1 cellular context compared by ENCODE assay signal in the genomic region with DNA sequence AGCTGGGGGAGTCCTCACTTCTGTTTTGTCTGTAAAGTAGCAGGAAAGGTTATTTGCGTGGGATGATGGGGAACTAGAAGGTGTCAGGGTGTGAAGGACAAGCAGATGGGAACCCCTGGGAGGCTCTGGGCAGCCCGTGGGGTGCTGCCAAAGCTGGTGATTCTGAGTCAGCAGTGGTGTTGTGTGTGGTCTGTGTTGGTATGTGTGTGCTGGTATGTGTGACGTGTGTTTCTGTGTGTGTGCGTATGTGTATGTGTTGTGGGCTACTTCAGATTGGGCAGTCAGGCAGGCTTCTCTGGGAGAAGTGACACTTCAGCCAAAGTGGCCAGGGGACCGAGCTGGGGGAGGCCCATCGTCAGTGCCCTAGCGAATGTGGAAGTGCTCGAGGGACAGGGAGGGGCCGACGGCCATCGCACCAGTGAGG.
A peak's percentile ranks its signal among the peaks of the same experiment; 100 is the strongest.
TF ChIP-seq lines count a peak whose summit lies in the region.

No MANE protein-coding gene starts in this region.

TF ChIP-seq in GM12878, 131 proteins besides CTCF, POLR2A, EP300 and RAD21:
- TF ChIP-seq GATAD2B (conservative IDR thresholded peaks at IDR 0.05; ENCODE audit: low read depth) (peak; percentile 88; the same call in 1 of the 2 replicates), PAX5 (IDR thresholded peaks at IDR 0.05; ENCODE audit: borderline replicate concordance, low read depth, low read length) (peak; percentile 65; the same call in 1 of the 2 replicates), RBBP5 (conservative IDR thresholded peaks at IDR 0.05) (no peak), NBN (IDR thresholded peaks at IDR 0.05) (peak; percentile 99), RB1 (IDR thresholded peaks at IDR 0.05; ENCODE audit: borderline replicate concordance) (peak; percentile 36; the same call in 1 of the 2 replicates), KAT2A (conservative IDR thresholded peaks at IDR 0.05; ENCODE audit: control insufficient read depth, low read depth, low read length) (no peak), SMAD5 (IDR thresholded peaks at IDR 0.05; ENCODE audit: low read depth) (no peak), ATF7 (IDR thresholded peaks at IDR 0.05; ENCODE audit: low read depth) (peak; percentile 90), CHD2 (IDR thresholded peaks at IDR 0.05; ENCODE audit: borderline replicate concordance, low read depth, low read length) (0 out of 2 replicates have a peak, but pooled peaks have one; percentile 31), WRNIP1 (IDR thresholded peaks at IDR 0.05; ENCODE audit: borderline replicate concordance, low read depth, low read length) (no peak), HCFC1 (IDR thresholded peaks at IDR 0.05; ENCODE audit: low read length) (peak; percentile 1; the same call in 1 of the 2 replicates), ETV6 (conservative IDR thresholded peaks at IDR 0.05 in 1 of 2, IDR thresholded peaks at IDR 0.05 in 1 of 2; ENCODE audit: borderline replicate concordance in 1 of 2, low read depth in 1 of 2) (no peak), BCL11A (IDR thresholded peaks at IDR 0.05; ENCODE audit: low read depth, low read length) (peak; percentile 55; the same call in 1 of the 2 replicates), RUNX3 (IDR thresholded peaks at IDR 0.05; ENCODE audit: low read length) (0 out of 2 replicates have a peak, but pooled peaks have one; percentile 16), ZNF207 (IDR thresholded peaks at IDR 0.05; ENCODE audit: borderline replicate concordance) (0 out of 2 replicates have a peak, but pooled peaks have one; percentile 23), MTA2 (IDR thresholded peaks at IDR 0.05; ENCODE audit: low read depth) (peak; percentile 95), IKZF1 (conservative IDR thresholded peaks at IDR 0.05) (peak; percentile 97), MTA3 (IDR thresholded peaks at IDR 0.05; ENCODE audit: borderline replicate concordance, low read length) (no peak), TCF12 (IDR thresholded peaks at IDR 0.05; ENCODE audit: low read depth, low read length) (peak; percentile 51; the same call in 1 of the 2 replicates), BHLHE40 (IDR thresholded peaks at IDR 0.05; ENCODE audit: borderline replicate concordance in 1 of 2, low read depth in 2 of 2, low read length in 1 of 2) (peak; percentile 53 to 82; a peak in 3 of 4 replicates), BMI1 (IDR thresholded peaks at IDR 0.05; ENCODE audit: borderline replicate concordance) (peak; percentile 86), HDGF (IDR thresholded peaks at IDR 0.05) (peak; percentile 58; the same call in 1 of the 2 replicates), MEF2B (IDR thresholded peaks at IDR 0.05; ENCODE audit: partially characterized antibody, poor library complexity, severe bottlenecking) (peak; percentile 88), JUND (IDR thresholded peaks at IDR 0.05; ENCODE audit: low read depth, low read length) (0 out of 2 replicates have a peak, but pooled peaks have one; percentile 23), NR2F1 (conservative IDR thresholded peaks at IDR 0.05) (peak; percentile 97), KLF5 (IDR thresholded peaks at IDR 0.05; ENCODE audit: partially characterized antibody) (peak; percentile 55), YBX1 (IDR thresholded peaks at IDR 0.05) (no peak), DPF2 (IDR thresholded peaks at IDR 0.05) (peak; percentile 95), IRF4 (IDR thresholded peaks at IDR 0.05; ENCODE audit: low read depth, low read length) (peak; percentile 54; the same call in 1 of the 2 replicates), IKZF2 (IDR thresholded peaks at IDR 0.05) (peak; percentile 95)
- TF ChIP-seq, protein P1, sequence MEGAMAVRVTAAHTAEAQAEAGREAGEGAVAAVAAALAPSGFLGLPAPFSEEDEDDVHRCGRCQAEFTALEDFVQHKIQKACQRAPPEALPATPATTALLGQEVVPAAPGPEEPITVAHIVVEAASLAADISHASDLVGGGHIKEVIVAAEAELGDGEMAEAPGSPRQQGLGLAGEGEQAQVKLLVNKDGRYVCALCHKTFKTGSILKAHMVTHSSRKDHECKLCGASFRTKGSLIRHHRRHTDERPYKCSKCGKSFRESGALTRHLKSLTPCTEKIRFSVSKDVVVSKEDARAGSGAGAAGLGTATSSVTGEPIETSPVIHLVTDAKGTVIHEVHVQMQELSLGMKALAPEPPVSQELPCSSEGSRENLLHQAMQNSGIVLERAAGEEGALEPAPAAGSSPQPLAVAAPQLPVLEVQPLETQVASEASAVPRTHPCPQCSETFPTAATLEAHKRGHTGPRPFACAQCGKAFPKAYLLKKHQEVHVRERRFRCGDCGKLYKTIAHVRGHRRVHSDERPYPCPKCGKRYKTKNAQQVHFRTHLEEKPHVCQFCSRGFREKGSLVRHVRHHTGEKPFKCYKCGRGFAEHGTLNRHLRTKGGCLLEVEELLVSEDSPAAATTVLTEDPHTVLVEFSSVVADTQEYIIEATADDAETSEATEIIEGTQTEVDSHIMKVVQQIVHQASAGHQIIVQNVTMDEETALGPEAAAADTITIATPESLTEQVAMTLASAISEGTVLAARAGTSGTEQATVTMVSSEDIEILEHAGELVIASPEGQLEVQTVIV (IDR thresholded peaks at IDR 0.05; ENCODE audit: borderline replicate concordance, partially characterized antibody), result peak; percentile 24
- TF ChIP-seq, protein P2, sequence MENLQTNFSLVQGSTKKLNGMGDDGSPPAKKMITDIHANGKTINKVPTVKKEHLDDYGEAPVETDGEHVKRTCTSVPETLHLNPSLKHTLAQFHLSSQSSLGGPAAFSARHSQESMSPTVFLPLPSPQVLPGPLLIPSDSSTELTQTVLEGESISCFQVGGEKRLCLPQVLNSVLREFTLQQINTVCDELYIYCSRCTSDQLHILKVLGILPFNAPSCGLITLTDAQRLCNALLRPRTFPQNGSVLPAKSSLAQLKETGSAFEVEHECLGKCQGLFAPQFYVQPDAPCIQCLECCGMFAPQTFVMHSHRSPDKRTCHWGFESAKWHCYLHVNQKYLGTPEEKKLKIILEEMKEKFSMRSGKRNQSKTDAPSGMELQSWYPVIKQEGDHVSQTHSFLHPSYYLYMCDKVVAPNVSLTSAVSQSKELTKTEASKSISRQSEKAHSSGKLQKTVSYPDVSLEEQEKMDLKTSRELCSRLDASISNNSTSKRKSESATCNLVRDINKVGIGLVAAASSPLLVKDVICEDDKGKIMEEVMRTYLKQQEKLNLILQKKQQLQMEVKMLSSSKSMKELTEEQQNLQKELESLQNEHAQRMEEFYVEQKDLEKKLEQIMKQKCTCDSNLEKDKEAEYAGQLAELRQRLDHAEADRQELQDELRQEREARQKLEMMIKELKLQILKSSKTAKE (IDR thresholded peaks at IDR 0.05; ENCODE audit: low read depth, poor library complexity, severe bottlenecking), result peak; percentile 30
- TF ChIP-seq, protein P3, sequence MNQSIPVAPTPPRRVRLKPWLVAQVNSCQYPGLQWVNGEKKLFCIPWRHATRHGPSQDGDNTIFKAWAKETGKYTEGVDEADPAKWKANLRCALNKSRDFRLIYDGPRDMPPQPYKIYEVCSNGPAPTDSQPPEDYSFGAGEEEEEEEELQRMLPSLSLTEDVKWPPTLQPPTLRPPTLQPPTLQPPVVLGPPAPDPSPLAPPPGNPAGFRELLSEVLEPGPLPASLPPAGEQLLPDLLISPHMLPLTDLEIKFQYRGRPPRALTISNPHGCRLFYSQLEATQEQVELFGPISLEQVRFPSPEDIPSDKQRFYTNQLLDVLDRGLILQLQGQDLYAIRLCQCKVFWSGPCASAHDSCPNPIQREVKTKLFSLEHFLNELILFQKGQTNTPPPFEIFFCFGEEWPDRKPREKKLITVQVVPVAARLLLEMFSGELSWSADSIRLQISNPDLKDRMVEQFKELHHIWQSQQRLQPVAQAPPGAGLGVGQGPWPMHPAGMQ (IDR thresholded peaks at IDR 0.05; ENCODE audit: borderline replicate concordance), result no peak
- TF ChIP-seq, protein P4, sequence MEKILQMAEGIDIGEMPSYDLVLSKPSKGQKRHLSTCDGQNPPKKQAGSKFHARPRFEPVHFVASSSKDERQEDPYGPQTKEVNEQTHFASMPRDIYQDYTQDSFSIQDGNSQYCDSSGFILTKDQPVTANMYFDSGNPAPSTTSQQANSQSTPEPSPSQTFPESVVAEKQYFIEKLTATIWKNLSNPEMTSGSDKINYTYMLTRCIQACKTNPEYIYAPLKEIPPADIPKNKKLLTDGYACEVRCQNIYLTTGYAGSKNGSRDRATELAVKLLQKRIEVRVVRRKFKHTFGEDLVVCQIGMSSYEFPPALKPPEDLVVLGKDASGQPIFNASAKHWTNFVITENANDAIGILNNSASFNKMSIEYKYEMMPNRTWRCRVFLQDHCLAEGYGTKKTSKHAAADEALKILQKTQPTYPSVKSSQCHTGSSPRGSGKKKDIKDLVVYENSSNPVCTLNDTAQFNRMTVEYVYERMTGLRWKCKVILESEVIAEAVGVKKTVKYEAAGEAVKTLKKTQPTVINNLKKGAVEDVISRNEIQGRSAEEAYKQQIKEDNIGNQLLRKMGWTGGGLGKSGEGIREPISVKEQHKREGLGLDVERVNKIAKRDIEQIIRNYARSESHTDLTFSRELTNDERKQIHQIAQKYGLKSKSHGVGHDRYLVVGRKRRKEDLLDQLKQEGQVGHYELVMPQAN (conservative IDR thresholded peaks at IDR 0.05), result peak; percentile 47; the same call in 1 of the 2 replicates
- TF ChIP-seq, protein P5, sequence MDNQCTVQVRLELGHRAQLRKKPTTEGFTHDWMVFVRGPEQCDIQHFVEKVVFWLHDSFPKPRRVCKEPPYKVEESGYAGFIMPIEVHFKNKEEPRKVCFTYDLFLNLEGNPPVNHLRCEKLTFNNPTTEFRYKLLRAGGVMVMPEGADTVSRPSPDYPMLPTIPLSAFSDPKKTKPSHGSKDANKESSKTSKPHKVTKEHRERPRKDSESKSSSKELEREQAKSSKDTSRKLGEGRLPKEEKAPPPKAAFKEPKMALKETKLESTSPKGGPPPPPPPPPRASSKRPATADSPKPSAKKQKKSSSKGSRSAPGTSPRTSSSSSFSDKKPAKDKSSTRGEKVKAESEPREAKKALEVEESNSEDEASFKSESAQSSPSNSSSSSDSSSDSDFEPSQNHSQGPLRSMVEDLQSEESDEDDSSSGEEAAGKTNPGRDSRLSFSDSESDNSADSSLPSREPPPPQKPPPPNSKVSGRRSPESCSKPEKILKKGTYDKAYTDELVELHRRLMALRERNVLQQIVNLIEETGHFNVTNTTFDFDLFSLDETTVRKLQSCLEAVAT (IDR thresholded peaks at IDR 0.05), result peak; percentile 91
- TF ChIP-seq, protein P6, sequence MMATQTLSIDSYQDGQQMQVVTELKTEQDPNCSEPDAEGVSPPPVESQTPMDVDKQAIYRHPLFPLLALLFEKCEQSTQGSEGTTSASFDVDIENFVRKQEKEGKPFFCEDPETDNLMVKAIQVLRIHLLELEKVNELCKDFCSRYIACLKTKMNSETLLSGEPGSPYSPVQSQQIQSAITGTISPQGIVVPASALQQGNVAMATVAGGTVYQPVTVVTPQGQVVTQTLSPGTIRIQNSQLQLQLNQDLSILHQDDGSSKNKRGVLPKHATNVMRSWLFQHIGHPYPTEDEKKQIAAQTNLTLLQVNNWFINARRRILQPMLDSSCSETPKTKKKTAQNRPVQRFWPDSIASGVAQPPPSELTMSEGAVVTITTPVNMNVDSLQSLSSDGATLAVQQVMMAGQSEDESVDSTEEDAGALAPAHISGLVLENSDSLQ (IDR thresholded peaks at IDR 0.05), result peak; percentile 56; the same call in 1 of the 2 replicates
- TF ChIP-seq, protein P7, sequence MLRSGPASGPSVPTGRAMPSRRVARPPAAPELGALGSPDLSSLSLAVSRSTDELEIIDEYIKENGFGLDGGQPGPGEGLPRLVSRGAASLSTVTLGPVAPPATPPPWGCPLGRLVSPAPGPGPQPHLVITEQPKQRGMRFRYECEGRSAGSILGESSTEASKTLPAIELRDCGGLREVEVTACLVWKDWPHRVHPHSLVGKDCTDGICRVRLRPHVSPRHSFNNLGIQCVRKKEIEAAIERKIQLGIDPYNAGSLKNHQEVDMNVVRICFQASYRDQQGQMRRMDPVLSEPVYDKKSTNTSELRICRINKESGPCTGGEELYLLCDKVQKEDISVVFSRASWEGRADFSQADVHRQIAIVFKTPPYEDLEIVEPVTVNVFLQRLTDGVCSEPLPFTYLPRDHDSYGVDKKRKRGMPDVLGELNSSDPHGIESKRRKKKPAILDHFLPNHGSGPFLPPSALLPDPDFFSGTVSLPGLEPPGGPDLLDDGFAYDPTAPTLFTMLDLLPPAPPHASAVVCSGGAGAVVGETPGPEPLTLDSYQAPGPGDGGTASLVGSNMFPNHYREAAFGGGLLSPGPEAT (IDR thresholded peaks at IDR 0.05; ENCODE audit: low read depth), result peak; percentile 73
